In genomic region chr5:83967417-83967816, GRCh38 we compare ENCODE assay signal across 21 cellular contexts.
"Had no signal": no experiment of that assay in that cellular context is flagged by ENCODE, and none has a peak within 500 bp of the region (broad histone marks: within the 10 kb centered on the region; RNA-seq: fewer than 3 reads in every experiment).

No MANE protein-coding gene starts in this region.

- DNase-seq: cortex of kidney; dorsolateral prefrontal cortex; effector CD8-positive, alpha-beta T cell; foreskin fibroblast; glutamatergic neuron; immature natural killer cell; left lung; lower lobe of right lung; naive B cell; nephron progenitor cell; sigmoid colon; stimulated activated naive CD4-positive, alpha-beta T cell; thyroid gland had no signal

- FAIRE-seq: keratinocyte, urothelium cell line had no signal

- H3K4me3 Mint-ChIP-seq: immature natural killer cell, memory B cell, naive B cell, nephron progenitor cell, type B pancreatic cell had no signal

- H3K9me3 Mint-ChIP-seq: memory B cell, nephron progenitor cell, type B pancreatic cell had no signal

- H3K36me3 Mint-ChIP-seq: immature natural killer cell, memory B cell, naive B cell, type B pancreatic cell had no signal

- ATAC-seq: esophagus mucosa, gastroesophageal sphincter, left lung, lower lobe of right lung had no signal

- H3K4me3 ChIP-seq: dorsolateral prefrontal cortex, gastroesophageal sphincter, left lung, lower lobe of right lung, sigmoid colon, skin epidermis, suprapubic skin, thyroid gland had no signal

- H3K4me1 Mint-ChIP-seq: immature natural killer cell, memory B cell, naive B cell had no signal

- H3K27me3 Mint-ChIP-seq: memory B cell, naive B cell, type B pancreatic cell had no signal

- H3K27ac Mint-ChIP-seq: immature natural killer cell, memory B cell, naive B cell, nephron progenitor cell, type B pancreatic cell had no signal
